Comparison of ENCODE assay signal across 22 cellular contexts in genomic region chr10:65778753-65779152, GRCh38.
DNase-seq lines count a peak whose midpoint lies in the region; ATAC-seq, FAIRE-seq and TF ChIP-seq lines count a peak whose summit lies in the region.
"Had no signal": no experiment of that assay in that cellular context is flagged by ENCODE, and none has a peak within 500 bp of the region (broad histone marks: within the 10 kb centered on the region; RNA-seq: fewer than 3 reads in every experiment).

No MANE protein-coding gene starts in this region.

- H2AK5ac ChIP-seq in neuronal stem cell (ENCODE audit: low read depth, low read length): no peak overlapping the region

- no peak overlapping the region for H2BK12ac ChIP-seq in neuronal stem cell (ENCODE audit: low read length)

- no peaks in the 10 kb centered on the region for H3K4me1 Mint-ChIP-seq in stimulated activated memory B cell treated with anti-CD40 and anti-IgM and Interleukin-4, amounts not matched to agents 10 μg/mL and 1 μg/mL and 100 μg/mL, for 72 hours
- no peaks in the 10 kb centered on the region for H3K4me1 Mint-ChIP-seq in activated T-cell treated with anti-CD3 and anti-CD28 coated beads, Interleukin-2, amount 50 U/mL, for 4 hours (ENCODE audit: low read depth)

- H3K27ac Mint-ChIP-seq in stimulated activated memory B cell treated with anti-CD40 and anti-IgM and Interleukin-4, amounts not matched to agents 10 μg/mL and 1 μg/mL and 100 μg/mL, for 72 hours: no peak overlapping the region
- H3K27ac Mint-ChIP-seq: CD4-positive, alpha-beta T cell; CD8-positive, alpha-beta T cell had no signal

- TF ChIP-seq CTCF in kidney (IDR thresholded peaks at IDR 0.05; ENCODE audit: borderline replicate concordance, extremely low read depth, insufficient read depth) (no peak), right lobe of liver (IDR thresholded peaks at IDR 0.05) (no peak)

- no CpG with 5 or more reads among the region's 6 CpGs for WGBS in neuronal stem cell (ENCODE audit: extremely low coverage in 2 of 2, insufficient read length in 2 of 2, insufficient replicate concordance in 1 of 2), 2 donors
- 100% methylated on average over 1 of the region's 6 CpGs for WGBS in right lobe of liver (ENCODE audit: insufficient coverage, low coverage, low lambda C conversion rate, missing lambda C conversion rate)

- H3K14ac ChIP-seq in neuronal stem cell (ENCODE audit: low read length): peak overlapping the region; percentile 84

- no peak overlapping the region for H3K9ac ChIP-seq in kidney (ENCODE audit: low read length in 2 of 2)
- H3K9ac ChIP-seq in neuronal stem cell (ENCODE audit: low read depth, low read length, poor library complexity): no peak overlapping the region
- H3K9ac ChIP-seq: BLaER1 treated with 17β-estradiol and CSF1 and Interleukin-3, amounts not matched to agents 10 nM and 100 nM had no signal

- H3K36me3 ChIP-seq in kidney (ENCODE audit: control insufficient read depth in 1 of 2, insufficient read depth in 2 of 2, low read length in 2 of 2) (no peaks in the 10 kb centered on the region), neuronal stem cell (replicated peaks in 1 of 2; ENCODE audit: control insufficient read depth in 2 of 2, insufficient read depth in 2 of 2, low read length in 2 of 2) (no peaks in the 10 kb centered on the region), right lobe of liver (no peaks in the 10 kb centered on the region)
- H3K36me3 ChIP-seq: BLaER1 treated with 17β-estradiol and CSF1 and Interleukin-3, amounts not matched to agents 10 nM and 100 nM had no signal

- H3K27ac ChIP-seq in kidney (ENCODE audit: low read depth in 2 of 2, low read length in 2 of 2): no peak overlapping the region
- no peak overlapping the region for H3K27ac ChIP-seq in neuronal stem cell (replicated peaks; ENCODE audit: low read length)
- H3K27ac ChIP-seq in right lobe of liver: no peak overlapping the region
- H3K27ac ChIP-seq: BLaER1 treated with 17β-estradiol and CSF1 and Interleukin-3, amounts not matched to agents 10 nM and 100 nM; C4-2B had no signal

- TF ChIP-seq POLR2A in right lobe of liver (IDR thresholded peaks at IDR 0.05): no peak

- no peak overlapping the region for H4K8ac ChIP-seq in neuronal stem cell (ENCODE audit: low read depth, low read length)

- H3K4me3 ChIP-seq in kidney (ENCODE audit: low read length in 2 of 2): no peak overlapping the region
- H3K4me3 ChIP-seq in neuronal stem cell (ENCODE audit: low read length in 2 of 2): no peak overlapping the region
- no peak overlapping the region for H3K4me3 ChIP-seq in right lobe of liver
- H3K4me3 ChIP-seq: BLaER1 treated with 17β-estradiol and CSF1 and Interleukin-3, amounts not matched to agents 10 nM and 100 nM had no signal

- no peak overlapping the region for H3K18ac ChIP-seq in neuronal stem cell (ENCODE audit: low read length)

- H4K91ac ChIP-seq in neuronal stem cell (ENCODE audit: low read depth, low read length, poor library complexity): no peak overlapping the region

- H3K79me1 ChIP-seq in neuronal stem cell (ENCODE audit: low read depth, low read length): peaks cover 3% of the 10 kb centered on the region

- H3K23ac ChIP-seq in neuronal stem cell (ENCODE audit: low read depth, low read length, poor library complexity): peak overlapping the region; percentile 25

- no peaks in the 10 kb centered on the region for H3K4me1 ChIP-seq in kidney (ENCODE audit: control insufficient read depth in 1 of 2, insufficient read depth in 1 of 2, low read depth in 1 of 2, low read length in 2 of 2)
- H3K4me1 ChIP-seq in neuronal stem cell (ENCODE audit: control insufficient read depth in 2 of 2, insufficient read depth in 1 of 2, low read depth in 1 of 2, low read length in 2 of 2): no peaks in the 10 kb centered on the region
- no peaks in the 10 kb centered on the region for H3K4me1 ChIP-seq in right lobe of liver
- H3K4me1 ChIP-seq: BLaER1 treated with 17β-estradiol and CSF1 and Interleukin-3, amounts not matched to agents 10 nM and 100 nM; Caco-2 had no signal

- H2BK5ac ChIP-seq in neuronal stem cell (ENCODE audit: low read length): no peak overlapping the region

- no peak overlapping the region for H2BK15ac ChIP-seq in neuronal stem cell (ENCODE audit: low read length)

- peak; percentile 50 for ATAC-seq in stimulated activated memory B cell treated with anti-CD40 and anti-IgM and Interleukin-4, amounts not matched to agents 10 μg/mL and 1 μg/mL and 100 μg/mL, for 72 hours
- ATAC-seq in HG02840 (IDR thresholded peaks at IDR 0.05; ENCODE audit: low FRiP score, unreplicated experiment) (no peak), right lobe of liver (no peak)
- ATAC-seq in activated T-cell treated with anti-CD3 and anti-CD28 coated beads, Interleukin-2, amount 50 U/mL, for 4 hours: no peak
- ATAC-seq: CD8-positive, alpha-beta T cell had no signal

- H2AFZ ChIP-seq in neuronal stem cell (ENCODE audit: low read length): no peak overlapping the region

- peak; percentile 44 for DNase-seq in kidney
- DNase-seq in neuronal stem cell (ENCODE audit: low spot score): no peak
- DNase-seq in OCI-M2 (lab: John Stamatoyannopoulos, UW; ENCODE audit: unreplicated experiment): no peak
- no peak for DNase-seq in right lobe of liver
- no peak for DNase-seq in activated T-cell treated with anti-CD3 and anti-CD28 coated beads, Interleukin-2, amount 50 U/mL, for 4 hours
- DNase-seq: 8988T; ACHN; Caco-2; Calu3; CD4-positive, alpha-beta T cell; CD8-positive, alpha-beta T cell; DMS79 treated with DMSO at 0.1 percent for 48 hours; GF-D8 had no signal

- H3K27me3 ChIP-seq in neuronal stem cell (ENCODE audit: control insufficient read depth in 3 of 3, insufficient read depth in 3 of 3, low read depth in 1 of 3, low read length in 3 of 3): no peaks in the 10 kb centered on the region
- H3K27me3 ChIP-seq in right lobe of liver: no peaks in the 10 kb centered on the region
- H3K27me3 ChIP-seq: BLaER1 treated with 17β-estradiol and CSF1 and Interleukin-3, amounts not matched to agents 10 nM and 100 nM had no signal

- H2BK120ac ChIP-seq in neuronal stem cell (ENCODE audit: low read depth, low read length): no peak overlapping the region

- intact Hi-C loops in kidney (cut with DNase I) (no loop called here), right lobe of liver (cut with DNase I) (no loop called here)

- no peak overlapping the region for H3K4me2 ChIP-seq in neuronal stem cell (ENCODE audit: insufficient read depth, low read length, poor library complexity, severe bottlenecking)
- H3K4me2 ChIP-seq: BLaER1 treated with 17β-estradiol and CSF1 and Interleukin-3, amounts not matched to agents 10 nM and 100 nM had no signal

- FAIRE-seq in kidney (lab: Jason Lieb, UNC): no peak
- FAIRE-seq: A204.1, D721Med, G401.6, GM12891, GM19239 had no signal

- H3K9me3 ChIP-seq in kidney (ENCODE audit: control insufficient read depth in 1 of 2, low read length in 2 of 2) (no peaks in the 10 kb centered on the region), neuronal stem cell (replicated peaks in 1 of 2; ENCODE audit: control insufficient read depth in 2 of 2, insufficient read depth in 1 of 2, low read depth in 1 of 2, low read length in 2 of 2) (peaks cover 0 to 3% of the 10 kb centered on the region in 2 donors), right lobe of liver (no peaks in the 10 kb centered on the region)
- H3K9me3 ChIP-seq: Caco-2 had no signal

- H3K36me3 Mint-ChIP-seq in stimulated activated memory B cell treated with anti-CD40 and anti-IgM and Interleukin-4, amounts not matched to agents 10 μg/mL and 1 μg/mL and 100 μg/mL, for 72 hours: no peaks in the 10 kb centered on the region
- no peaks in the 10 kb centered on the region for H3K36me3 Mint-ChIP-seq in activated T-cell treated with anti-CD3 and anti-CD28 coated beads, Interleukin-2, amount 50 U/mL, for 4 hours (ENCODE audit: insufficient read depth)
- H3K36me3 Mint-ChIP-seq: CD8-positive, alpha-beta T cell had no signal

- no peak overlapping the region for H3K4me3 Mint-ChIP-seq in stimulated activated memory B cell treated with anti-CD40 and anti-IgM and Interleukin-4, amounts not matched to agents 10 μg/mL and 1 μg/mL and 100 μg/mL, for 72 hours
- H3K4me3 Mint-ChIP-seq in activated T-cell treated with anti-CD3 and anti-CD28 coated beads, Interleukin-2, amount 50 U/mL, for 4 hours: no peak overlapping the region
- H3K4me3 Mint-ChIP-seq: CD4-positive, alpha-beta T cell; CD8-positive, alpha-beta T cell had no signal

- no peak overlapping the region for H3K4ac ChIP-seq in neuronal stem cell (ENCODE audit: low read length)

- H3K9me3 Mint-ChIP-seq in stimulated activated memory B cell treated with anti-CD40 and anti-IgM and Interleukin-4, amounts not matched to agents 10 μg/mL and 1 μg/mL and 100 μg/mL, for 72 hours: peaks cover 3% of the 10 kb centered on the region
- H3K9me3 Mint-ChIP-seq in activated T-cell treated with anti-CD3 and anti-CD28 coated beads, Interleukin-2, amount 50 U/mL, for 4 hours: peaks cover 7% of the 10 kb centered on the region

- H3K27me3 Mint-ChIP-seq in stimulated activated memory B cell treated with anti-CD40 and anti-IgM and Interleukin-4, amounts not matched to agents 10 μg/mL and 1 μg/mL and 100 μg/mL, for 72 hours: no peaks in the 10 kb centered on the region
- H3K27me3 Mint-ChIP-seq in activated T-cell treated with anti-CD3 and anti-CD28 coated beads, Interleukin-2, amount 50 U/mL, for 4 hours (ENCODE audit: low read depth): no peaks in the 10 kb centered on the region
- H3K27me3 Mint-ChIP-seq: CD4-positive, alpha-beta T cell had no signal
